Comparison of ENCODE assay signal across 1 cellular context in genomic region chr1:212558665-212559480, GRCh38.
TF ChIP-seq lines count a peak whose summit lies in the region.

No MANE protein-coding gene starts in this region.

TF ChIP-seq in K562, 482 proteins besides CTCF, POLR2A, EP300 and RAD21 (continued from another document and continues in another):
- no peak for TF ChIP-seq CUX1 (CRISPR knock-in tag; IDR thresholded peaks at IDR 0.05)
- no peak for TF ChIP-seq ETV6 (IDR thresholded peaks at IDR 0.05; ENCODE audit: borderline replicate concordance in 1 of 2, low read depth in 2 of 2, low read length in 1 of 2)
- no peak for TF ChIP-seq ETV6 (CRISPR knock-in tag; IDR thresholded peaks at IDR 0.05; ENCODE audit: borderline replicate concordance)
- peak in 1 of 2 experiments; percentile 33 for TF ChIP-seq AFF1 (IDR thresholded peaks at IDR 0.05; ENCODE audit: low read depth in 1 of 2, partially characterized antibody in 2 of 2)
- no peak for TF ChIP-seq ZNF280A (IDR thresholded peaks at IDR 0.05; ENCODE audit: low read depth, partially characterized antibody)
- no peak for TF ChIP-seq SETDB1 (IDR thresholded peaks at IDR 0.05; ENCODE audit: low read length)
- TF ChIP-seq MYC (IDR thresholded peaks at IDR 0.05; ENCODE audit: low read depth, low read length) = peak; percentile 90
- peak; percentile 85; the same call in 1 of the 2 replicates for TF ChIP-seq MYC (CRISPR knock-in tag; IDR thresholded peaks at IDR 0.05; ENCODE audit: borderline replicate concordance, low read depth)
- TF ChIP-seq ZNF830 (CRISPR knock-in tag; IDR thresholded peaks at IDR 0.05) = 0 out of 2 replicates have a peak, but pooled peaks have one; percentile 24
- TF ChIP-seq ERF (CRISPR knock-in tag; IDR thresholded peaks at IDR 0.05) = 0 out of 2 replicates have a peak, but pooled peaks have one; percentile 36
- TF ChIP-seq EWSR1 (IDR thresholded peaks at IDR 0.05; ENCODE audit: borderline replicate concordance, low read depth, partially characterized antibody) = no peak
- TF ChIP-seq MTA2 (IDR thresholded peaks at IDR 0.05; ENCODE audit: low read depth) = no peak
- peak; percentile 83; the same call in 1 of the 2 replicates for TF ChIP-seq KLF13 (tag; IDR thresholded peaks at IDR 0.05; ENCODE audit: borderline replicate concordance, low read depth)
- peak; percentile 80 for TF ChIP-seq CTBP1 (IDR thresholded peaks at IDR 0.05; ENCODE audit: borderline replicate concordance)
- no peak for TF ChIP-seq NR2F6 (CRISPR knock-in tag; IDR thresholded peaks at IDR 0.05)
- peak; percentile 95; the same call in 1 of the 2 replicates for TF ChIP-seq KAT7 (CRISPR knock-in tag; IDR thresholded peaks at IDR 0.05; ENCODE audit: borderline replicate concordance)
- TF ChIP-seq EP400 (IDR thresholded peaks at IDR 0.05) = peak; percentile 60
- TF ChIP-seq AFF4 (CRISPR knock-in tag; IDR thresholded peaks at IDR 0.05) = peak; percentile 94
- no peak for TF ChIP-seq E4F1 (CRISPR knock-in tag; IDR thresholded peaks at IDR 0.05; ENCODE audit: borderline replicate concordance)
- TF ChIP-seq POLR2AphosphoS2 (IDR thresholded peaks at IDR 0.05; ENCODE audit: low read length) = no peak
- 0 out of 2 replicates have a peak, but pooled peaks have one; percentile 12 for TF ChIP-seq ARID3A (IDR thresholded peaks at IDR 0.05; ENCODE audit: borderline replicate concordance, low read depth, low read length)
- peak; percentile 52; the same call in 1 of the 2 replicates for TF ChIP-seq THAP12 (CRISPR knock-in tag; IDR thresholded peaks at IDR 0.05)
- TF ChIP-seq MEF2D (tag; conservative IDR thresholded peaks at IDR 0.05; ENCODE audit: low read depth) = peak; percentile 98
- TF ChIP-seq HMG20A (CRISPR knock-in tag; conservative IDR thresholded peaks at IDR 0.05) = no peak
- TF ChIP-seq NFRKB (IDR thresholded peaks at IDR 0.05; ENCODE audit: low read depth) = peak; percentile 38; the same call in 1 of the 2 replicates
- no peak for TF ChIP-seq TAF7 (tag; IDR thresholded peaks at IDR 0.05)
- TF ChIP-seq ZNF324 (CRISPR knock-in tag; IDR thresholded peaks at IDR 0.05) = no peak
- TF ChIP-seq IRF2 (CRISPR knock-in tag; IDR thresholded peaks at IDR 0.05) = no peak
- TF ChIP-seq MIER1 (IDR thresholded peaks at IDR 0.05; ENCODE audit: low read depth) = peak; percentile 62; the same call in 1 of the 2 replicates
- no peak for TF ChIP-seq STAG1 (CRISPR knock-in tag; IDR thresholded peaks at IDR 0.05; ENCODE audit: borderline replicate concordance)
- TF ChIP-seq GTF2F1 (IDR thresholded peaks at IDR 0.05; ENCODE audit: low read depth, low read length) = 0 out of 2 replicates have a peak, but pooled peaks have one; percentile 45
- TF ChIP-seq EHMT2 (IDR thresholded peaks at IDR 0.05) = peak; percentile 25; the same call in 1 of the 2 replicates
- TF ChIP-seq MCM2 (IDR thresholded peaks at IDR 0.05; ENCODE audit: low read depth) = no peak
- no peak for TF ChIP-seq ETS2 (tag; IDR thresholded peaks at IDR 0.05; ENCODE audit: borderline replicate concordance, poor library complexity, severe bottlenecking)
- TF ChIP-seq PHB2 (IDR thresholded peaks at IDR 0.05; ENCODE audit: low read depth) = no peak
- no peak for TF ChIP-seq ZNF165 (CRISPR knock-in tag; IDR thresholded peaks at IDR 0.05; ENCODE audit: borderline replicate concordance)
- TF ChIP-seq TEAD4 (IDR thresholded peaks at IDR 0.05; ENCODE audit: low read length) = no peak
- 0 out of 2 replicates have a peak, but pooled peaks have one; percentile 77 for TF ChIP-seq TEAD4 (CRISPR knock-in tag; IDR thresholded peaks at IDR 0.05; ENCODE audit: borderline replicate concordance)
- TF ChIP-seq DNMT1 (IDR thresholded peaks at IDR 0.05) = 0 out of 2 replicates have a peak, but pooled peaks have one; percentile 84
- TF ChIP-seq ZFPM2 (CRISPR knock-in tag; IDR thresholded peaks at IDR 0.05) = no peak
